Comparison of ENCODE assay signal across 8 cellular contexts in the genomic region with DNA sequence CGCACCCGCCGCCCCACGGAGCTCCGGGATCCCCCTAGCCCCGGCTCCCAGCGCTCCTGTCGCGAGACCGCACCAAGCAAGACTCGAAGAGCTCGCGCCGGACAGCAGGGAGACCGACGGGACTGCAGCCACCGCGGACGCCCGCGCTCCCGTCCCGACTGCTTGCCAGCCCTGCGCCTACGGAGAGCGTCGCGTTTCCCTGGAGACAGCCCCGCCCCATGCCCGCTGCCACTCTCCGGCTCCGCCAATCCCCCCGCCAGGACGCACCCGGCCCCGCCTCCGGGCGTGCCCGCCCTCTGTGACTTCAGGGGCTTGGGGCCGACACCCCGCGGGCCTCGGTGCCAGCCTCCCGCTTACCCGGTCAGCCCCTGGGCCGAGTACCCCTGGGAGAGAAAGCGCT. TPM values are rescaled to one million over a fixed set of nuclear protein-coding genes. Genes with fewer than 3 reads are reported as not detected.
DNase-seq lines count a peak whose midpoint lies in the region; ATAC-seq, FAIRE-seq and TF ChIP-seq lines count a peak whose summit lies in the region.

A gene with protein sequence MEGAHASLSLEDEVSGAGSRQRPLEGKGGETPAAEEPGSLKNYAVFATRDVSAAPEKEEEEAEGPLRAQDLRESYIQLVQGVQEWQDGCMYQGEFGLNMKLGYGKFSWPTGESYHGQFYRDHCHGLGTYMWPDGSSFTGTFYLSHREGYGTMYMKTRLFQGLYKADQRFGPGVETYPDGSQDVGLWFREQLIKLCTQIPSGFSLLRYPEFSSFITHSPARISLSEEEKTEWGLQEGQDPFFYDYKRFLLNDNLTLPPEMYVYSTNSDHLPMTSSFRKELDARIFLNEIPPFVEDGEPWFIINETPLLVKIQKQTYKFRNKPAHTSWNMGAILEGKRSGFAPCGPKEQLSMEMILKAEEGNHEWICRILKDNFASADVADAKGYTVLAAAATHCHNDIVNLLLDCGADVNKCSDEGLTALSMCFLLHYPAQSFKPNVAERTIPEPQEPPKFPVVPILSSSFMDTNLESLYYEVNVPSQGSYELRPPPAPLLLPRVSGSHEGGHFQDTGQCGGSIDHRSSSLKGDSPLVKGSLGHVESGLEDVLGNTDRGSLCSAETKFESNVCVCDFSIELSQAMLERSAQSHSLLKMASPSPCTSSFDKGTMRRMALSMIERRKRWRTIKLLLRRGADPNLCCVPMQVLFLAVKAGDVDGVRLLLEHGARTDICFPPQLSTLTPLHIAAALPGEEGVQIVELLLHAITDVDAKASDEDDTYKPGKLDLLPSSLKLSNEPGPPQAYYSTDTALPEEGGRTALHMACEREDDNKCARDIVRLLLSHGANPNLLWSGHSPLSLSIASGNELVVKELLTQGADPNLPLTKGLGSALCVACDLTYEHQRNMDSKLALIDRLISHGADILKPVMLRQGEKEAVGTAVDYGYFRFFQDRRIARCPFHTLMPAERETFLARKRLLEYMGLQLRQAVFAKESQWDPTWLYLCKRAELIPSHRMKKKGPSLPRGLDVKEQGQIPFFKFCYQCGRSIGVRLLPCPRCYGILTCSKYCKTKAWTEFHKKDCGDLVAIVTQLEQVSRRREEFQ (minus strand): TSS at position 181 of the 400 bp plus-strand sequence. CDS start 653 bp downstream, outside the sequence.

- WGBS in HepG2 (ENCODE audit: low lambda C conversion rate): 98% methylated on average over 47 of the region's 47 CpGs

- H3K9me3 ChIP-seq in HepG2 (ENCODE audit: low read length): no peaks in the 10 kb centered on the region

- no peak within 1 kb of the TSS for H2AFZ ChIP-seq in HepG2 (ENCODE audit: low read length)

- H3K9ac ChIP-seq in HepG2 (ENCODE audit: insufficient read depth, low read depth, low read length): no peak within 1 kb of the TSS

- POLR2A ChIA-PET in HepG2 (lab: Yijun Ruan, JAX) (interaction anchor here (1.0 to 4.9 kb wide), 3 partner anchors 8 to 29 kb away, joined by 3 to 86 read pairs (median 12); a partner anchor contains a TSS), HEK293T (lab: Yijun Ruan, JAX) (no interaction called here)

- CTCF ChIA-PET in HepG2 (lab: Yijun Ruan, JAX; ENCODE audit: low intra/inter-chr PET ratio, low total read pairs): no interaction called here
- CTCF ChIA-PET in HEK293T (lab: Yijun Ruan, JAX): no interaction called here

- H3K27ac ChIP-seq in dorsolateral prefrontal cortex (no peak within 1 kb of the TSS), HepG2 (ENCODE audit: extremely low read length, insufficient read depth, low read length) (peak within 1 kb of the TSS; percentile 29)

- no TSS peak for BruUV-seq in HepG2 (replicated peaks; lab: Mats Ljungman, UMichigan)

- peaks cover 30% of the 10 kb centered on the region for H3K79me2 ChIP-seq in HepG2 (ENCODE audit: insufficient read depth, low read length)

- DNase-seq in HUDEP-2 (lab: John Stamatoyannopoulos, UW; ENCODE audit: unreplicated experiment in 76 of 76) (peak in 73 of 76 experiments; percentile 6 to 90 (median 74)), dorsolateral prefrontal cortex (peak in 7 of 10 donors; percentile 34 to 78 (median 70)), HepG2 (ENCODE audit: low spot score) (no peak), HEK293T (ENCODE audit: extremely low spot score) (no peak), HTR-8/SVneo (ENCODE audit: insufficient read length, low spot score) (no peak)
- peak; percentile 85 for DNase-seq in activated CD4-positive, alpha-beta T cell treated with anti-CD3 and anti-CD28 coated beads for 48 hours
- DNase-seq in stimulated activated CD4-positive, alpha-beta T cell treated with anti-CD3 and anti-CD28 coated beads, Interleukin-4, amount 100 ng/mL, for 4 hours: peak; percentile 66 to 67

- H4K20me1 ChIP-seq in HepG2 (ENCODE audit: insufficient read depth, low read length): no peaks in the 10 kb centered on the region

- no peak for TF ChIP-seq EP300 in HepG2 (IDR thresholded peaks at IDR 0.05; ENCODE audit: low read depth in 2 of 2, low read length in 2 of 2)
- no peak for TF ChIP-seq EP300 in HepG2 (CRISPR knock-in tag; IDR thresholded peaks at IDR 0.05; ENCODE audit: borderline replicate concordance)

- TF ChIP-seq CTCF in dorsolateral prefrontal cortex (IDR thresholded peaks at IDR 0.05 in 54 of 56, conservative IDR thresholded peaks at IDR 0.05 in 2 of 56; ENCODE audit: low read depth in 1 of 56, partially characterized antibody in 56 of 56) (no peak), HepG2 (CRISPR knock-in tag; IDR thresholded peaks at IDR 0.05) (no peak)

- TF ChIP-seq RAD21 in HepG2 (CRISPR knock-in tag; IDR thresholded peaks at IDR 0.05): no peak

- H3K4me3 ChIP-seq in dorsolateral prefrontal cortex: peak within 1 kb of the TSS; percentile 7 to 66 (median 54)
- H3K4me3 ChIP-seq in HepG2 (replicated peaks in 1 of 3; ENCODE audit: insufficient read depth in 1 of 3, low read depth in 2 of 3, low read length in 3 of 3): no peak within 1 kb of the TSS

- intact Hi-C loops in dorsolateral prefrontal cortex (cut with DNase I) (no loop called here), HepG2 (cut with micrococcal nuclease; ENCODE audit: unreplicated experiment) (no loop called here)

- H3K4me1 ChIP-seq in HepG2 (ENCODE audit: insufficient read depth, low read length): peaks cover 45% of the 10 kb centered on the region

- in situ Hi-C loops in HepG2 (cut with HindIII; ENCODE audit: extremely low pct_ligation_motif_present, low pct_unique_long_range_greater_than_20kb): loop anchor here (25.0 kb wide), 1 partner anchor 654 kb away; no protein-coding TSS in a partner anchor

- FAIRE-seq in HepG2 (lab: Jason Lieb, UNC) (no peak), HTR-8/SVneo (lab: Jason Lieb, UNC) (no peak)

- ATAC-seq in HepG2 (no peak), GM21528 (IDR thresholded peaks at IDR 0.05; ENCODE audit: low FRiP score, unreplicated experiment) (no peak)

- no peak within 1 kb of the TSS for H3K4me2 ChIP-seq in HepG2 (ENCODE audit: low read depth, low read length)

- H3K27me3 ChIP-seq in dorsolateral prefrontal cortex (no peaks in the 10 kb centered on the region), HepG2 (ENCODE audit: control insufficient read depth in 1 of 2, insufficient read depth in 2 of 2, low read length in 2 of 2) (no peaks in the 10 kb centered on the region)

- H3K36me3 ChIP-seq in HepG2 (replicated peaks in 1 of 2; ENCODE audit: control insufficient read depth in 1 of 2, insufficient read depth in 2 of 2, low read length in 2 of 2): peaks cover 14 to 29% of the 10 kb centered on the region in 2 experiments

- TF ChIP-seq POLR2A in HepG2 (IDR thresholded peaks at IDR 0.05; ENCODE audit: insufficient read depth in 1 of 2, low read depth in 2 of 2, low read length in 2 of 2): no peak

TF ChIP-seq in HepG2, 621 proteins besides CTCF, POLR2A, EP300 and RAD21 (continues in another document):
- no peak for TF ChIP-seq SRSF9 (IDR thresholded peaks at IDR 0.05; ENCODE audit: borderline replicate concordance, insufficient read depth, low read depth, low read length, poor library complexity, severe bottlenecking)

TF ChIP-seq in HEK293T, 16 proteins besides CTCF, POLR2A, EP300 and RAD21:
- TF ChIP-seq BHLHE40 (IDR thresholded peaks at IDR 0.05; ENCODE audit: borderline replicate concordance) (no peak), L3MBTL2 (conservative IDR thresholded peaks at IDR 0.05) (no peak), TARDBP (IDR thresholded peaks at IDR 0.05) (no peak)
TF ChIP-seq in HEK293T: peak in this region for 0.

RNA-seq across cellular contexts. Expression of the gene that starts here (rescaled TPM):
- total RNA-seq in dorsolateral prefrontal cortex: 10 to 100 TPM; 14.0 to 42.7 (median 25.5) TPM
- 7.3 and 11.7 TPM in 2 replicates for total RNA-seq in HepG2 (2016; rRNA removed; fragmentation: Illumina TruSeq; extraction: Trizol)
- total RNA-seq in HepG2 (2016; cell fraction: cytosol; rRNA removed; fragmentation: Illumina TruSeq; extraction: Trizol; ENCODE audit: low read depth): 9.7 and 12.6 TPM in 2 replicates
- total RNA-seq in HepG2 (2016; cell fraction: insoluble cytoplasmic fraction; rRNA removed; fragmentation: Illumina TruSeq; extraction: Trizol): 8.8 and 12.4 TPM in 2 replicates
- total RNA-seq in HepG2 (2016; cell fraction: membrane; rRNA removed; fragmentation: Illumina TruSeq; extraction: Trizol): 10.6 and 11.9 TPM in 2 replicates
- total RNA-seq in HepG2 (2016; cell fraction: nucleus; rRNA removed; fragmentation: Illumina TruSeq; extraction: Trizol): 23.2 and 30.1 TPM in 2 replicates
- polyA plus RNA-seq in HepG2 (2011; rRNA removed): 18.8 and 20.5 TPM in 2 replicates
- 11.7 and 12.1 TPM in 2 replicates for polyA plus RNA-seq in HepG2 (2011; cell fraction: cytosol; rRNA removed)
- polyA plus RNA-seq in HepG2 (2011; cell fraction: nucleus; rRNA removed): 55.1 and 66.4 TPM in 2 replicates
- polyA plus RNA-seq in HepG2 (2012): 8.0 and 8.9 TPM in 2 replicates
- polyA plus RNA-seq in HepG2 (2016; cell fraction: cytosol; fragmentation: Illumina TruSeq; extraction: Trizol; ENCODE audit: low read depth): 2.6 and 3.4 TPM in 2 replicates
- polyA plus RNA-seq in HepG2 (2016; cell fraction: insoluble cytoplasmic fraction; fragmentation: Illumina TruSeq; extraction: Trizol; ENCODE audit: low read depth): 7.8 and 8.8 TPM in 2 replicates
- 4.9 and 6.3 TPM in 2 replicates for polyA plus RNA-seq in HepG2 (2016; cell fraction: membrane; fragmentation: Illumina TruSeq; extraction: Trizol; ENCODE audit: low read depth)
- polyA plus RNA-seq in HepG2 (2016; cell fraction: nucleus; fragmentation: Illumina TruSeq; extraction: Trizol; ENCODE audit: insufficient read depth, low read depth): 30.4 and 35.4 TPM in 2 replicates
- polyA minus RNA-seq in HepG2 (2011; rRNA and poly(A)+ RNA removed; ENCODE audit: low replicate concordance): 41.3 and 43.1 TPM in 2 replicates
- polyA minus RNA-seq in HepG2 (2011; cell fraction: cytosol; rRNA and poly(A)+ RNA removed): 6.0 and 6.9 TPM in 2 replicates
- polyA minus RNA-seq in HepG2 (2011; cell fraction: nucleus; rRNA and poly(A)+ RNA removed): 52.8 and 56.1 TPM in 2 replicates

Comparison
In these comparisons a context has a peak if more than half of its experiments do, and no peak if none do; other contexts are left out.
1. DNase-seq: peak in HUDEP-2 (73 of 76), activated CD4-positive, alpha-beta T cell treated with anti-CD3 and anti-CD28 coated beads for 48 hours (single experiment), dorsolateral prefrontal cortex (7 of 10) and stimulated activated CD4-positive, alpha-beta T cell treated with anti-CD3 and anti-CD28 coated beads, Interleukin-4, amount 100 ng/mL, for 4 hours (2 of 2); none in HepG2 (single experiment), HEK293T (single experiment) and HTR-8/SVneo (single experiment).
2. H3K4me3 ChIP-seq: peak in dorsolateral prefrontal cortex (59 of 59); none in HepG2 (0 of 3).